Comparison of ENCODE assay signal across 8 cellular contexts in genomic region chr12:64759035-64759894, GRCh38. TPM values are rescaled to one million over a fixed set of nuclear protein-coding genes. Genes with fewer than 3 reads are reported as not detected.
DNase-seq lines count a peak whose midpoint lies in the region; ATAC-seq, FAIRE-seq and TF ChIP-seq lines count a peak whose summit lies in the region.

GNS (minus strand) TSS chr12:64759406; CDS start chr12:64759276, 130 bp downstream.

- peak within 1 kb of the TSS; percentile 89 for H3K4me3 ChIP-seq in BLaER1
- H3K4me3 ChIP-seq in HepG2 (replicated peaks in 1 of 3; ENCODE audit: insufficient read depth in 1 of 3, low read depth in 2 of 3, low read length in 3 of 3), result peak within 1 kb of the TSS; percentile 88 to 98 (median 94)

- BruUV-seq in HepG2 (replicated peaks; lab: Mats Ljungman, UMichigan), result TSS peak; percentile 60

- CTCF ChIA-PET in HepG2 (lab: Yijun Ruan, JAX; ENCODE audit: low intra/inter-chr PET ratio, low total read pairs), result no interaction called here

- no peak for TF ChIP-seq RAD21 in HepG2 (CRISPR knock-in tag; IDR thresholded peaks at IDR 0.05)

- ATAC-seq in GM19328 (IDR thresholded peaks at IDR 0.05; ENCODE audit: unreplicated experiment) (peak; percentile 82), HG03521 (IDR thresholded peaks at IDR 0.05; ENCODE audit: unreplicated experiment) (peak; percentile 85), HepG2 (peak; percentile 89)

- TF ChIP-seq POLR2A in HepG2 (IDR thresholded peaks at IDR 0.05; ENCODE audit: insufficient read depth in 1 of 2, low read depth in 2 of 2, low read length in 2 of 2), result peak; percentile 54 to 79

- intact Hi-C loops in HepG2 (cut with micrococcal nuclease; ENCODE audit: unreplicated experiment), result no loop called here

- H3K27ac ChIP-seq in BLaER1, result peak within 1 kb of the TSS; percentile 77
- peak within 1 kb of the TSS; percentile 79 for H3K27ac ChIP-seq in HepG2 (ENCODE audit: extremely low read length, insufficient read depth, low read length)

- DNase-seq in NCI-H748 treated with DMSO at 0.1 percent for 48 hours (lab: John Stamatoyannopoulos, UW) (peak; percentile 86), dermis blood vessel endothelial cell (peak; percentile 97), HepG2 (ENCODE audit: low spot score) (peak; percentile 77)
- peak; percentile 90 to 91 for DNase-seq in activated CD4-positive, alpha-beta T cell treated with anti-CD3 and anti-CD28 coated beads, Interleukin-2, amount 50 U/mL, for 4 hours
- peak; percentile 97 for DNase-seq in stimulated activated CD4-positive, alpha-beta T cell treated with anti-CD3 and anti-CD28 coated beads, Interleukin-4, amount 100 ng/mL, for 1 hour

- 2% methylated on average over 47 of the region's 67 CpGs for WGBS in HepG2 (ENCODE audit: low lambda C conversion rate)

- no peaks in the 10 kb centered on the region for H3K9me3 ChIP-seq in BLaER1
- H3K9me3 ChIP-seq in HepG2 (ENCODE audit: low read length), result no peaks in the 10 kb centered on the region

- H3K79me2 ChIP-seq in HepG2 (ENCODE audit: insufficient read depth, low read length), result peaks cover 6% of the 10 kb centered on the region

- no peak; the same call in 1 of the 2 replicates for TF ChIP-seq CTCF in HepG2 (CRISPR knock-in tag; IDR thresholded peaks at IDR 0.05)

- POLR2A ChIA-PET in HepG2 (lab: Yijun Ruan, JAX), result no interaction called here

- H2AFZ ChIP-seq in HepG2 (ENCODE audit: low read length), result peak within 1 kb of the TSS; percentile 78

- TF ChIP-seq EP300 in HepG2 (IDR thresholded peaks at IDR 0.05; ENCODE audit: low read depth in 2 of 2, low read length in 2 of 2), result 0 out of 4 replicates have a peak, but pooled peaks of 1 of the 2 experiments have one; percentile 10
- TF ChIP-seq EP300 in HepG2 (CRISPR knock-in tag; IDR thresholded peaks at IDR 0.05; ENCODE audit: borderline replicate concordance), result no peak

- H3K9ac ChIP-seq in BLaER1 (peak within 1 kb of the TSS; percentile 85), HepG2 (ENCODE audit: insufficient read depth, low read depth, low read length) (peak within 1 kb of the TSS; percentile 79)

- H4K20me1 ChIP-seq in BLaER1 (peaks cover 4% of the 10 kb centered on the region; the same call in 1 of the 2 replicates), HepG2 (ENCODE audit: insufficient read depth, low read length) (no peaks in the 10 kb centered on the region)

- peak within 1 kb of the TSS; percentile 88 for H3K4me2 ChIP-seq in BLaER1
- H3K4me2 ChIP-seq in HepG2 (ENCODE audit: low read depth, low read length), result peak within 1 kb of the TSS; percentile 83

- in situ Hi-C loops in HepG2 (cut with HindIII; ENCODE audit: extremely low pct_ligation_motif_present, low pct_unique_long_range_greater_than_20kb), result no loop called here

- H3K4me1 ChIP-seq in BLaER1 (peaks cover 44% of the 10 kb centered on the region), HepG2 (ENCODE audit: insufficient read depth, low read length) (peaks cover 37% of the 10 kb centered on the region)

- FAIRE-seq in HepG2 (lab: Jason Lieb, UNC), result peak; percentile 73

- H3K27me3 ChIP-seq in BLaER1, result no peaks in the 10 kb centered on the region
- no peaks in the 10 kb centered on the region; a peak in 1 of 5 replicates for H3K27me3 ChIP-seq in HepG2 (ENCODE audit: control insufficient read depth in 1 of 2, insufficient read depth in 2 of 2, low read length in 2 of 2)

- H3K36me3 ChIP-seq in BLaER1, result 0 out of 2 replicates have a peak, but pooled peaks cover 4% of the 10 kb centered on the region
- no peaks in the 10 kb centered on the region for H3K36me3 ChIP-seq in HepG2 (replicated peaks in 1 of 2; ENCODE audit: control insufficient read depth in 1 of 2, insufficient read depth in 2 of 2, low read length in 2 of 2)

TF ChIP-seq in HepG2, 621 proteins besides CTCF, POLR2A, EP300 and RAD21 (continues in another document):
- TF ChIP-seq MYC (CRISPR knock-in tag; IDR thresholded peaks at IDR 0.05; ENCODE audit: borderline replicate concordance) (peak; percentile 68; the same call in 1 of the 2 replicates), CREB1 (IDR thresholded peaks at IDR 0.05) (peak; percentile 63; the same call in 1 of the 2 replicates), CREB1 (CRISPR knock-in tag; IDR thresholded peaks at IDR 0.05) (peak; percentile 67), NR2F6 (IDR thresholded peaks at IDR 0.05) (peak; percentile 89), NR2F6 (CRISPR knock-in tag; IDR thresholded peaks at IDR 0.05) (peak; percentile 91), TEAD2 (CRISPR knock-in tag; IDR thresholded peaks at IDR 0.05) (0 out of 2 replicates have a peak, but pooled peaks have one; percentile 17), KLF16 (CRISPR knock-in tag; IDR thresholded peaks at IDR 0.05) (peak in 1 of 2 experiments; percentile 80; a peak in 2 of 4 replicates), ZNF567 (CRISPR knock-in tag; IDR thresholded peaks at IDR 0.05; ENCODE audit: borderline replicate concordance) (peak; percentile 59; the same call in 1 of the 2 replicates), ZNF598 (CRISPR knock-in tag; IDR thresholded peaks at IDR 0.05; ENCODE audit: borderline replicate concordance) (peak; percentile 52; the same call in 1 of the 2 replicates), ZNF614 (CRISPR knock-in tag; IDR thresholded peaks at IDR 0.05; ENCODE audit: borderline replicate concordance) (no peak; the same call in 1 of the 2 replicates), TRAFD1 (CRISPR knock-in tag; IDR thresholded peaks at IDR 0.05; ENCODE audit: borderline replicate concordance) (peak; percentile 57; the same call in 1 of the 2 replicates)
- TF ChIP-seq, protein P1, sequence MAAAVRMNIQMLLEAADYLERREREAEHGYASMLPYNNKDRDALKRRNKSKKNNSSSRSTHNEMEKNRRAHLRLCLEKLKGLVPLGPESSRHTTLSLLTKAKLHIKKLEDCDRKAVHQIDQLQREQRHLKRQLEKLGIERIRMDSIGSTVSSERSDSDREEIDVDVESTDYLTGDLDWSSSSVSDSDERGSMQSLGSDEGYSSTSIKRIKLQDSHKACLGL (CRISPR knock-in tag; IDR thresholded peaks at IDR 0.05), result peak; percentile 50; the same call in 1 of the 2 replicates
- TF ChIP-seq, protein P2, sequence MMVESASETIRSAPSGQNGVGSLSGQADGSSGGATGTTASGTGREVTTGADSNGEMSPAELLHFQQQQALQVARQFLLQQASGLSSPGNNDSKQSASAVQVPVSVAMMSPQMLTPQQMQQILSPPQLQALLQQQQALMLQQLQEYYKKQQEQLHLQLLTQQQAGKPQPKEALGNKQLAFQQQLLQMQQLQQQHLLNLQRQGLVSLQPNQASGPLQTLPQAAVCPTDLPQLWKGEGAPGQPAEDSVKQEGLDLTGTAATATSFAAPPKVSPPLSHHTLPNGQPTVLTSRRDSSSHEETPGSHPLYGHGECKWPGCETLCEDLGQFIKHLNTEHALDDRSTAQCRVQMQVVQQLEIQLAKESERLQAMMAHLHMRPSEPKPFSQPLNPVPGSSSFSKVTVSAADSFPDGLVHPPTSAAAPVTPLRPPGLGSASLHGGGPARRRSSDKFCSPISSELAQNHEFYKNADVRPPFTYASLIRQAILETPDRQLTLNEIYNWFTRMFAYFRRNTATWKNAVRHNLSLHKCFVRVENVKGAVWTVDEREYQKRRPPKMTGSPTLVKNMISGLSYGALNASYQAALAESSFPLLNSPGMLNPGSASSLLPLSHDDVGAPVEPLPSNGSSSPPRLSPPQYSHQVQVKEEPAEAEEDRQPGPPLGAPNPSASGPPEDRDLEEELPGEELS (CRISPR knock-in tag; IDR thresholded peaks at IDR 0.05), result peak; percentile 44; the same call in 1 of the 2 replicates

RNA-seq across cellular contexts. Expression of gene GNS, which starts in this region (rescaled TPM):
- total RNA-seq in dermis blood vessel endothelial cell, result 346 and 388 TPM in 2 replicates
- 28.1 and 49.8 TPM in 2 replicates for total RNA-seq in HepG2 (2016; rRNA removed; fragmentation: Illumina TruSeq; extraction: Trizol)
- 2.4 and 2.7 TPM in 2 replicates for total RNA-seq in HepG2 (2016; cell fraction: cytosol; rRNA removed; fragmentation: Illumina TruSeq; extraction: Trizol; ENCODE audit: low read depth)
- total RNA-seq in HepG2 (2016; cell fraction: insoluble cytoplasmic fraction; rRNA removed; fragmentation: Illumina TruSeq; extraction: Trizol), result 24.8 and 48.3 TPM in 2 replicates
- total RNA-seq in HepG2 (2016; cell fraction: membrane; rRNA removed; fragmentation: Illumina TruSeq; extraction: Trizol), result 7.4 and 9.1 TPM in 2 replicates
- 53.7 and 57.7 TPM in 2 replicates for total RNA-seq in HepG2 (2016; cell fraction: nucleus; rRNA removed; fragmentation: Illumina TruSeq; extraction: Trizol)
- 51.0 and 56.7 TPM in 2 replicates for polyA plus RNA-seq in HepG2 (2011; rRNA removed)
- polyA plus RNA-seq in HepG2 (2011; cell fraction: cytosol; rRNA removed), result 33.1 and 51.2 TPM in 2 replicates
- 14.3 and 18.8 TPM in 2 replicates for polyA plus RNA-seq in HepG2 (2011; cell fraction: nucleus; rRNA removed)
- polyA plus RNA-seq in HepG2 (2012), result 41.6 and 43.2 TPM in 2 replicates
- polyA plus RNA-seq in HepG2 (2016; cell fraction: cytosol; fragmentation: Illumina TruSeq; extraction: Trizol; ENCODE audit: low read depth), result 1.2 and 1.5 TPM in 2 replicates
- polyA plus RNA-seq in HepG2 (2016; cell fraction: insoluble cytoplasmic fraction; fragmentation: Illumina TruSeq; extraction: Trizol; ENCODE audit: low read depth), result 15.9 and 16.5 TPM in 2 replicates
- polyA plus RNA-seq in HepG2 (2016; cell fraction: membrane; fragmentation: Illumina TruSeq; extraction: Trizol; ENCODE audit: low read depth), result 2.6 and 3.8 TPM in 2 replicates
- 40.9 and 42.8 TPM in 2 replicates for polyA plus RNA-seq in HepG2 (2016; cell fraction: nucleus; fragmentation: Illumina TruSeq; extraction: Trizol; ENCODE audit: insufficient read depth, low read depth)
- polyA minus RNA-seq in HepG2 (2011; rRNA and poly(A)+ RNA removed; ENCODE audit: low replicate concordance), result 133 and 193 TPM in 2 replicates
- 83.4 and 112 TPM in 2 replicates for polyA minus RNA-seq in HepG2 (2011; cell fraction: cytosol; rRNA and poly(A)+ RNA removed)
- 33.0 and 62.8 TPM in 2 replicates for polyA minus RNA-seq in HepG2 (2011; cell fraction: nucleus; rRNA and poly(A)+ RNA removed)

Comparison
In these comparisons a context has a peak if more than half of its experiments do, and no peak if none do; other contexts are left out.
1. Peak in every context shown above with its lines: DNase-seq, ATAC-seq, H3K4me3 ChIP-seq and H3K27ac ChIP-seq.